In genomic region chr5:14167211-14167845, GRCh38 we compare ENCODE assay signal across 10 cellular contexts. TPM values are rescaled to one million over a fixed set of nuclear protein-coding genes. Genes with fewer than 3 reads are reported as not detected.
DNase-seq lines count a peak whose midpoint lies in the region; ATAC-seq and TF ChIP-seq lines count a peak whose summit lies in the region.
"Had no signal": no experiment of that assay in that cellular context is flagged by ENCODE, and none has a peak within 500 bp of the region (broad histone marks: within the 10 kb centered on the region; RNA-seq: fewer than 3 reads in every experiment).

No MANE protein-coding gene starts in this region.

- H3K4me3 ChIP-seq in cardiac fibroblast (replicated peaks in 1 of 2; ENCODE audit: low read depth in 2 of 2, low read length in 2 of 2) (no peak overlapping the region), gastrocnemius medialis (no peak overlapping the region)

- TF ChIP-seq POLR2A in gastrocnemius medialis (IDR thresholded peaks at IDR 0.05), result no peak

- in situ Hi-C loops in gastrocnemius medialis (cut with MboI; ENCODE audit: low sequenced_read_pairs in 4 of 4), result no loop called here

- peaks cover 50% of the 10 kb centered on the region in 2 donors for H3K4me1 ChIP-seq in gastrocnemius medialis

- DNase-seq in cardiac fibroblast (ENCODE audit: low read depth in 2 of 2) (peak; percentile 38 to 80), gastrocnemius medialis (peak in 1 of 2 donors; percentile 45)
- DNase-seq in activated CD4-positive, alpha-beta T cell treated with anti-CD3 and anti-CD28 coated beads for 48 hours, result no peak
- DNase-seq: activated CD4-positive, alpha-beta T cell treated with anti-CD3 and anti-CD28 coated beads for 1 hour; nucleus accumbens had no signal

- no peaks in the 10 kb centered on the region for H3K36me3 ChIP-seq in gastrocnemius medialis

- peak overlapping the region in 2 of 4 donors; percentile 5 to 19 for H3K27ac ChIP-seq in gastrocnemius medialis

- no peaks in the 10 kb centered on the region for H3K27me3 ChIP-seq in gastrocnemius medialis

- no peak for TF ChIP-seq CTCF in cardiac fibroblast (IDR thresholded peaks at IDR 0.05; ENCODE audit: low read depth, low read length)
- TF ChIP-seq CTCF in gastrocnemius medialis (IDR thresholded peaks at IDR 0.05 in 4 of 5, conservative IDR thresholded peaks at IDR 0.05 in 1 of 5), result no peak

- no peaks in the 10 kb centered on the region for H3K9me3 ChIP-seq in gastrocnemius medialis

- intact Hi-C loops in gastrocnemius medialis (cut with DNase I; ENCODE audit: low total_unique reads), result no loop called here

- ATAC-seq in GM18520 (IDR thresholded peaks at IDR 0.05; ENCODE audit: unreplicated experiment) (peak; percentile 29), HG03378 (IDR thresholded peaks at IDR 0.05; ENCODE audit: unreplicated experiment) (peak; percentile 25), gastrocnemius medialis (peak; percentile 74 to 81), GM19324 (IDR thresholded peaks at IDR 0.05; ENCODE audit: low FRiP score, unreplicated experiment) (no peak), GM19328 (IDR thresholded peaks at IDR 0.05; ENCODE audit: unreplicated experiment) (no peak), GM21619 (IDR thresholded peaks at IDR 0.05; ENCODE audit: unreplicated experiment) (no peak)

RNA-seq across cellular contexts. Expression of gene TRIO, which starts 24.2 kb away (rescaled TPM):
- total RNA-seq in gastrocnemius medialis, result 10 to 100 TPM; 31.5 to 57.5 (median 50.4) TPM

Comparison
In these comparisons a context has a peak if more than half of its experiments do, and no peak if none do; other contexts are left out.
1. ATAC-seq: peak in GM18520 (single experiment), HG03378 (single experiment) and gastrocnemius medialis (2 of 2); none in GM19324 (single experiment), GM19328 (single experiment) and GM21619 (single experiment).